1 cellular context compared by ENCODE assay signal in genomic region chr3:193744048-193744821, GRCh38.
A peak's percentile ranks its signal among the peaks of the same experiment; 100 is the strongest.
TF ChIP-seq lines count a peak whose summit lies in the region.

No MANE protein-coding gene starts in this region.

TF ChIP-seq in HepG2, 621 proteins besides CTCF, POLR2A, EP300 and RAD21 (continued from another document and continues in another):
- TF ChIP-seq CERS6 (CRISPR knock-in tag; IDR thresholded peaks at IDR 0.05) (no peak), ZIK1 (CRISPR knock-in tag; IDR thresholded peaks at IDR 0.05; ENCODE audit: borderline replicate concordance, low read depth) (no peak), NR2C2 (CRISPR knock-in tag; IDR thresholded peaks at IDR 0.05; ENCODE audit: borderline replicate concordance) (peak; percentile 76), MYPOP (CRISPR knock-in tag; IDR thresholded peaks at IDR 0.05) (peak; percentile 65; the same call in 1 of the 2 replicates), ZNF142 (CRISPR knock-in tag; IDR thresholded peaks at IDR 0.05) (0 out of 2 replicates have a peak, but pooled peaks have one; percentile 29), AKNA (CRISPR knock-in tag; IDR thresholded peaks at IDR 0.05; ENCODE audit: borderline replicate concordance) (no peak), SIX4 (CRISPR knock-in tag; IDR thresholded peaks at IDR 0.05) (peak; percentile 91), RFXANK (CRISPR knock-in tag; IDR thresholded peaks at IDR 0.05) (no peak), PRDM4 (CRISPR knock-in tag; IDR thresholded peaks at IDR 0.05; ENCODE audit: borderline replicate concordance) (no peak), ZNF280D (CRISPR knock-in tag; IDR thresholded peaks at IDR 0.05) (peak; percentile 47; the same call in 1 of the 2 replicates), POGK (CRISPR knock-in tag; conservative IDR thresholded peaks at IDR 0.05) (peak; percentile 52; the same call in 1 of the 2 replicates), CEBPG (CRISPR knock-in tag; IDR thresholded peaks at IDR 0.05) (peak; percentile 83), CBFB (CRISPR knock-in tag; IDR thresholded peaks at IDR 0.05) (no peak; the same call in 1 of the 2 replicates), POGZ (CRISPR knock-in tag; IDR thresholded peaks at IDR 0.05) (peak; percentile 89), CSRNP1 (CRISPR knock-in tag; IDR thresholded peaks at IDR 0.05) (no peak), ZBTB10 (CRISPR knock-in tag; IDR thresholded peaks at IDR 0.05; ENCODE audit: borderline replicate concordance) (peak; percentile 61; the same call in 1 of the 2 replicates)
- TF ChIP-seq, protein P1, sequence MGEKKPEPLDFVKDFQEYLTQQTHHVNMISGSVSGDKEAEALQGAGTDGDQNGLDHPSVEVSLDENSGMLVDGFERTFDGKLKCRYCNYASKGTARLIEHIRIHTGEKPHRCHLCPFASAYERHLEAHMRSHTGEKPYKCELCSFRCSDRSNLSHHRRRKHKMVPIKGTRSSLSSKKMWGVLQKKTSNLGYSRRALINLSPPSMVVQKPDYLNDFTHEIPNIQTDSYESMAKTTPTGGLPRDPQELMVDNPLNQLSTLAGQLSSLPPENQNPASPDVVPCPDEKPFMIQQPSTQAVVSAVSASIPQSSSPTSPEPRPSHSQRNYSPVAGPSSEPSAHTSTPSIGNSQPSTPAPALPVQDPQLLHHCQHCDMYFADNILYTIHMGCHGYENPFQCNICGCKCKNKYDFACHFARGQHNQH (CRISPR knock-in tag; IDR thresholded peaks at IDR 0.05) = peak; percentile 95
